ENCODE assay signal across 20 cellular contexts in genomic region chr16:67296422-67296821, GRCh38. TPM values are rescaled to one million over a fixed set of nuclear protein-coding genes. Genes with fewer than 3 reads are reported as not detected.
DNase-seq lines count a peak whose midpoint lies in the region; ATAC-seq and TF ChIP-seq lines count a peak whose summit lies in the region.
"Had no signal": no experiment of that assay in that cellular context is flagged by ENCODE, and none has a peak within 500 bp of the region (broad histone marks: within the 10 kb centered on the region; RNA-seq: fewer than 3 reads in every experiment).

No MANE protein-coding gene starts in this region.

- no peaks in the 10 kb centered on the region for H3K9me3 Mint-ChIP-seq in activated T-cell treated with anti-CD3 and anti-CD28 coated beads, Interleukin-2, amount 50 U/mL, for 4 hours
- H3K9me3 Mint-ChIP-seq: activated T-helper 2 cell treated with anti-CD3 and anti-CD28 coated beads, Interferon-gamma antibody, Interleukin-2, Interleukin-4, amounts not matched to agents 10 μg/mL and 5 μg/mL and 100 μg/mL, durations not matched to agents 14 hours and 24 hours and 36 hours; mesothelial cell of epicardium; stimulated activated memory B cell treated with anti-CD40 and anti-IgM and Interleukin-4, amounts not matched to agents 10 μg/mL and 1 μg/mL and 100 μg/mL, for 72 hours had no signal

- no peak for ATAC-seq in activated T-cell treated with anti-CD3 and anti-CD28 coated beads, Interleukin-2, amount 50 U/mL, for 4 hours
- no peak for ATAC-seq in HG03571 (IDR thresholded peaks at IDR 0.05; ENCODE audit: unreplicated experiment)
- ATAC-seq: activated CD8-positive, alpha-beta T cell treated with anti-CD3 and anti-CD28 coated beads, Interleukin-2, amount 10 ng/mL, durations not matched to agents 7 days and 5 days; K562; stimulated activated memory B cell treated with anti-CD40 and anti-IgM and Interleukin-4, amounts not matched to agents 10 μg/mL and 1 μg/mL and 100 μg/mL, for 72 hours had no signal

- peak; percentile 79 for DNase-seq in AG08396 (ENCODE audit: low spot score)
- DNase-seq in adipocyte (ENCODE audit: low read depth): peak; percentile 53
- peak; percentile 11 for DNase-seq in foreskin melanocyte
- DNase-seq in NCI-H1092 treated with DMSO at 0.1 percent for 48 hours (lab: John Stamatoyannopoulos, UW): no peak
- no peak for DNase-seq in activated T-cell treated with anti-CD3 and anti-CD28 coated beads, Interleukin-2, amount 50 U/mL, for 4 hours
- DNase-seq in BE2C: no peak
- DNase-seq: ACHN; activated CD8-positive, alpha-beta T cell treated with anti-CD3 and anti-CD28 coated beads, Interleukin-2, amount 10 ng/mL, durations not matched to agents 7 days and 5 days; amygdala; Caco-2; NCI-H1436 treated with DMSO at 0.1 percent for 48 hours; NCI-H524; Peyer's patch; transverse colon had no signal

- H3K27ac ChIP-seq in HEK293 (ENCODE audit: extremely low read depth, low read depth, low read length): no peak overlapping the region
- H3K27ac ChIP-seq: Peyer's patch, transverse colon had no signal

- H3K4me1 ChIP-seq in HEK293 (ENCODE audit: control insufficient read depth, insufficient read depth, low read length) (no peaks in the 10 kb centered on the region), adipocyte (ENCODE audit: control insufficient read depth, insufficient read depth, low read length) (peaks cover 20% of the 10 kb centered on the region), BE2C (no peaks in the 10 kb centered on the region)
- H3K4me1 ChIP-seq: Peyer's patch, transverse colon had no signal

- H3K9ac ChIP-seq in adipocyte (ENCODE audit: low read length): no peak overlapping the region

- CTCF ChIA-PET in HEK293 (lab: Yijun Ruan, JAX): interaction anchor here (0.6 to 3.7 kb wide), 4 partner anchors 11 to 97 kb away, joined by 3 to 26 read pairs (median 4); no protein-coding TSS in a partner anchor

- H3K27me3 Mint-ChIP-seq in activated T-cell treated with anti-CD3 and anti-CD28 coated beads, Interleukin-2, amount 50 U/mL, for 4 hours (ENCODE audit: low read depth): peaks cover 4% of the 10 kb centered on the region

- H3K4me3 ChIP-seq in HEK293 (ENCODE audit: low read depth, low read length): no peak overlapping the region
- H3K4me3 ChIP-seq in adipocyte (ENCODE audit: low read length): no peak overlapping the region
- H3K4me3 ChIP-seq in BE2C (ENCODE audit: low read depth, low read length): no peak overlapping the region
- H3K4me3 ChIP-seq: K562, Peyer's patch, transverse colon had no signal

- no peaks in the 10 kb centered on the region for H3K4me1 Mint-ChIP-seq in activated T-cell treated with anti-CD3 and anti-CD28 coated beads, Interleukin-2, amount 50 U/mL, for 4 hours (ENCODE audit: low read depth)
- H3K4me1 Mint-ChIP-seq: stimulated activated memory B cell treated with anti-CD40 and anti-IgM and Interleukin-4, amounts not matched to agents 10 μg/mL and 1 μg/mL and 100 μg/mL, for 72 hours had no signal

- H3K9me3 ChIP-seq in HEK293 (ENCODE audit: control insufficient read depth, insufficient read depth, low read depth, low read length) (no peaks in the 10 kb centered on the region), adipocyte (ENCODE audit: control insufficient read depth, low read length) (no peaks in the 10 kb centered on the region), BE2C (no peaks in the 10 kb centered on the region)
- H3K9me3 ChIP-seq: Caco-2, Peyer's patch, transverse colon had no signal

- no peaks in the 10 kb centered on the region for H3K36me3 Mint-ChIP-seq in activated T-cell treated with anti-CD3 and anti-CD28 coated beads, Interleukin-2, amount 50 U/mL, for 4 hours (ENCODE audit: insufficient read depth)
- H3K36me3 Mint-ChIP-seq: mesothelial cell of epicardium; stimulated activated memory B cell treated with anti-CD40 and anti-IgM and Interleukin-4, amounts not matched to agents 10 μg/mL and 1 μg/mL and 100 μg/mL, for 72 hours had no signal

- H3K36me3 ChIP-seq in HEK293 (ENCODE audit: control insufficient read depth in 2 of 2, insufficient read depth in 1 of 2, low read length in 2 of 2) (no peaks in the 10 kb centered on the region), adipocyte (ENCODE audit: control insufficient read depth, insufficient read depth, low read length, severe bottlenecking) (no peaks in the 10 kb centered on the region), BE2C (no peaks in the 10 kb centered on the region)
- H3K36me3 ChIP-seq: Peyer's patch, transverse colon had no signal

- POLR2A ChIA-PET in HEK293 (lab: Yijun Ruan, JAX): interaction anchor here (1.2 kb wide), 1 partner anchor 15 kb away, joined by 5 read pairs; no protein-coding TSS in a partner anchor

- H3K4me3 Mint-ChIP-seq in activated T-cell treated with anti-CD3 and anti-CD28 coated beads, Interleukin-2, amount 50 U/mL, for 4 hours: no peak overlapping the region
- H3K4me3 Mint-ChIP-seq: activated CD8-positive, alpha-beta T cell treated with anti-CD3 and anti-CD28 coated beads, Interleukin-2, amount 10 ng/mL, durations not matched to agents 7 days and 5 days; mesothelial cell of epicardium; stimulated activated memory B cell treated with anti-CD40 and anti-IgM and Interleukin-4, amounts not matched to agents 10 μg/mL and 1 μg/mL and 100 μg/mL, for 72 hours had no signal

- TF ChIP-seq CTCF in HEK293 (tag by site-specific recombination; IDR thresholded peaks at IDR 0.05) (no peak), BE2C (IDR thresholded peaks at IDR 0.05; ENCODE audit: low read depth, low read length) (no peak)

- H3K27me3 ChIP-seq in adipocyte (replicated peaks; ENCODE audit: control insufficient read depth, insufficient read depth, low read length) (no peaks in the 10 kb centered on the region), BE2C (no peaks in the 10 kb centered on the region)
- H3K27me3 ChIP-seq: Peyer's patch, transverse colon had no signal

TF ChIP-seq in HEK293, 187 proteins besides CTCF, POLR2A, EP300 and RAD21:
- 0 out of 2 replicates have a peak, but pooled peaks have one; percentile 40 for TF ChIP-seq ZBTB6 (tag by site-specific recombination; IDR thresholded peaks at IDR 0.05)
- no peak for TF ChIP-seq KLF8 (tag by site-specific recombination; IDR thresholded peaks at IDR 0.05)
- TF ChIP-seq EGR2 (tag by site-specific recombination; IDR thresholded peaks at IDR 0.05; ENCODE audit: low read depth): 0 out of 2 replicates have a peak, but pooled peaks have one; percentile 10

RNA-seq across cellular contexts. Expression of gene PLEKHG4, which starts 17.1 kb away (rescaled TPM):
- total RNA-seq in activated T-cell treated with anti-CD3 and anti-CD28 coated beads, Interleukin-2, amount 50 U/mL, for 4 hours: 10 to 100 TPM; 30.0 to 41.6 (median 37.0) TPM
- polyA plus RNA-seq in BE2C (2012; ENCODE audit: insufficient read depth, insufficient read length, low read depth): 8.8 TPM

RNA-seq across cellular contexts. Expression of gene KCTD19, which starts 30.1 kb away (rescaled TPM):
- under 1 TPM in 2 of 3 donors, not detected in 1; 0.16 to 0.66 TPM for total RNA-seq in activated T-cell treated with anti-CD3 and anti-CD28 coated beads, Interleukin-2, amount 50 U/mL, for 4 hours
- polyA plus RNA-seq in BE2C (2012; ENCODE audit: insufficient read depth, insufficient read length, low read depth): not detected
- total RNA-seq: Caco-2, Peyer's patch, transverse colon had no signal

RNA-seq across cellular contexts. Expression of gene LRRC36, which starts 30.2 kb away (rescaled TPM):
- total RNA-seq in activated T-cell treated with anti-CD3 and anti-CD28 coated beads, Interleukin-2, amount 50 U/mL, for 4 hours: not detected
- polyA plus RNA-seq in BE2C (2012; ENCODE audit: insufficient read depth, insufficient read length, low read depth): not detected
- total RNA-seq: activated CD8-positive, alpha-beta T cell treated with anti-CD3 and anti-CD28 coated beads, Interleukin-2, amount 10 ng/mL, durations not matched to agents 7 days and 5 days; Caco-2 had no signal

RNA-seq across cellular contexts. Expression of gene SLC9A5, which starts 47.6 kb away (rescaled TPM):
- total RNA-seq in activated T-cell treated with anti-CD3 and anti-CD28 coated beads, Interleukin-2, amount 50 U/mL, for 4 hours: 1 to 10 TPM; 3.2 to 4.0 (median 3.6) TPM
- 3.1 TPM for polyA plus RNA-seq in BE2C (2012; ENCODE audit: insufficient read depth, insufficient read length, low read depth)

RNA-seq across cellular contexts. Expression of gene FHOD1, which starts 49.1 kb away (rescaled TPM):
- 10 to 100 TPM; 64.0 to 86.6 (median 70.3) TPM for total RNA-seq in activated T-cell treated with anti-CD3 and anti-CD28 coated beads, Interleukin-2, amount 50 U/mL, for 4 hours
- 37.9 TPM for polyA plus RNA-seq in BE2C (2012; ENCODE audit: insufficient read depth, insufficient read length, low read depth)

Comparison
In these comparisons a context has a peak if more than half of its experiments do, and no peak if none do; other contexts are left out.
1. DNase-seq: peak in AG08396 (single experiment), adipocyte (single experiment) and foreskin melanocyte (single experiment); none in NCI-H1092 treated with DMSO at 0.1 percent for 48 hours (single experiment), activated T-cell treated with anti-CD3 and anti-CD28 coated beads, Interleukin-2, amount 50 U/mL, for 4 hours (single experiment) and BE2C (single experiment).